8 cellular contexts compared by ENCODE assay signal in genomic region chr9:137236238-137236935, GRCh38. TPM values are rescaled to one million over a fixed set of nuclear protein-coding genes. Genes with fewer than 3 reads are reported as not detected.
DNase-seq lines count a peak whose midpoint lies in the region; ATAC-seq and TF ChIP-seq lines count a peak whose summit lies in the region.

No MANE protein-coding gene starts in this region.

- H3K4me1 ChIP-seq in heart left ventricle: peaks cover 0 to 50% (median 27%) of the 10 kb centered on the region in 12 donors
- H3K4me1 ChIP-seq in uterus: peaks cover 0 to 9% of the 10 kb centered on the region in 2 donors

- intact Hi-C loops in heart left ventricle (cut with DNase I): loop anchor here in 2 of 10 donors (5.0 to 10.0 kb wide), 2 partner anchors 119 to 452 kb away; no protein-coding TSS in a partner anchor
- intact Hi-C loops in uterus (cut with DNase I; ENCODE audit: low total_unique reads): no loop called here

- H3K9me3 ChIP-seq in heart left ventricle (no peaks in the 10 kb centered on the region), uterus (no peaks in the 10 kb centered on the region)

- WGBS in heart left ventricle, 4 donors: 10 to 17% (median 14%) methylated on average over 10 to 31 of the region's 31 CpGs

- peaks cover 0 to 21% (median 13%) of the 10 kb centered on the region in 9 donors for H3K27me3 ChIP-seq in heart left ventricle
- H3K27me3 ChIP-seq in uterus: peaks cover 0 to 4% of the 10 kb centered on the region in 2 donors

- TF ChIP-seq POLR2A in heart left ventricle (IDR thresholded peaks at IDR 0.05) (peak in 1 of 2 donors; percentile 18), uterus (IDR thresholded peaks at IDR 0.05) (no peak)

- TF ChIP-seq CTCF in heart left ventricle (IDR thresholded peaks at IDR 0.05) (peak; percentile 91 to 100 (median 98)), uterus (IDR thresholded peaks at IDR 0.05) (peak; percentile 95 to 100 (median 97))

- H3K36me3 ChIP-seq in heart left ventricle: no peaks in the 10 kb centered on the region
- H3K36me3 ChIP-seq in uterus: no peaks in the 10 kb centered on the region

- peak overlapping the region in 1 of 12 donors; percentile 37 for H3K27ac ChIP-seq in heart left ventricle
- H3K27ac ChIP-seq in uterus: peak overlapping the region in 1 of 2 donors; percentile 44

- H3K4me3 ChIP-seq in heart left ventricle (peak overlapping the region in 10 of 12 donors; percentile 4 to 41 (median 32)), uterus (peak overlapping the region in 1 of 2 donors; percentile 17)

- peak; percentile 21 to 54 (median 43) for ATAC-seq in heart left ventricle

- peak; percentile 71 for DNase-seq in SIG-M5 treated with dmso at 0.1 percent for 504 hours (lab: John Stamatoyannopoulos, UW; ENCODE audit: unreplicated experiment)
- no peak for DNase-seq in SIG-M5 (lab: John Stamatoyannopoulos, UW)
- peak; percentile 81 for DNase-seq in NCI-H128 (lab: John Stamatoyannopoulos, UW; ENCODE audit: unreplicated experiment)
- peak; percentile 64 to 76 for DNase-seq in SW 1271 (lab: John Stamatoyannopoulos, UW)
- peak; percentile 91 for DNase-seq in activated naive CD8-positive, alpha-beta T cell treated with anti-CD3 and anti-CD28 coated beads, Interleukin-2, amount 50 U/mL, for 16 hours (ENCODE audit: low read depth, low spot score)
- peak; percentile 84 to 94 (median 87) for DNase-seq in heart left ventricle
- peak; percentile 35 for DNase-seq in pulmonary artery endothelial cell (ENCODE audit: low read depth, low spot score)
- peak; percentile 88 to 89 for DNase-seq in uterus

RNA-seq across cellular contexts. Expression of gene TUBB4B, which starts 4.7 kb away (rescaled TPM):
- total RNA-seq in heart left ventricle (100 to 1,000 TPM; 244 to 769 (median 456) TPM), pulmonary artery endothelial cell (279 and 476 TPM in 2 replicates), uterus (100 to 1,000 TPM in 3 of 4 donors, 10 to 100 TPM in 1; 91.5 to 174 (median 139) TPM)
- polyA plus RNA-seq in heart left ventricle: 100 to 1,000 TPM; 705 to 900 TPM

RNA-seq across cellular contexts. Expression of gene SLC34A3, which starts 5.7 kb away (rescaled TPM):
- not detected for total RNA-seq in heart left ventricle
- not detected for polyA plus RNA-seq in heart left ventricle
- not detected in 2 replicates for total RNA-seq in pulmonary artery endothelial cell
- total RNA-seq in uterus: under 1 TPM in 1 of 4 donors, not detected in 3; 0.48 TPM

RNA-seq across cellular contexts. Expression of gene RNF224, which starts 9.1 kb away (rescaled TPM):
- total RNA-seq in heart left ventricle (not detected), pulmonary artery endothelial cell (0.07 TPM in 2 replicates), uterus (under 1 TPM in 1 of 4 donors, not detected in 3; 0.21 TPM)
- polyA plus RNA-seq in heart left ventricle: not detected

RNA-seq across cellular contexts. Expression of gene CYSRT1, which starts 11.4 kb away (rescaled TPM):
- total RNA-seq in heart left ventricle (under 1 TPM in 6 of 9 donors, not detected in 3; 0.22 to 0.61 (median 0.29) TPM), pulmonary artery endothelial cell (0.11 and 0.46 TPM in 2 replicates), uterus (under 1 TPM in 1 of 4 donors, not detected in 3; 0.34 TPM)
- polyA plus RNA-seq in heart left ventricle: under 1 TPM; 0.14 to 0.27 TPM

RNA-seq across cellular contexts. Expression of gene RNF208, which starts 14.3 kb away (rescaled TPM):
- total RNA-seq in heart left ventricle (10 to 100 TPM in 7 of 9 donors, 1 to 10 TPM in 2; 6.9 to 34.1 (median 22.5) TPM), pulmonary artery endothelial cell (0.07 and 0.33 TPM in 2 replicates), uterus (1 to 10 TPM in 1 of 4 donors, not detected in 3; 3.7 TPM)
- 10 to 100 TPM in 1 of 2 donors, 1 to 10 TPM in 1; 9.3 to 72.7 TPM for polyA plus RNA-seq in heart left ventricle
